14 cellular contexts compared by ENCODE assay signal in genomic region chr10:118712930-118713634, GRCh38. TPM values are rescaled to one million over a fixed set of nuclear protein-coding genes. Genes with fewer than 3 reads are reported as not detected.
DNase-seq lines count a peak whose midpoint lies in the region; ATAC-seq and TF ChIP-seq lines count a peak whose summit lies in the region.
"Had no signal": no experiment of that assay in that cellular context is flagged by ENCODE, and none has a peak within 500 bp of the region (broad histone marks: within the 10 kb centered on the region; RNA-seq: fewer than 3 reads in every experiment).

No MANE protein-coding gene starts in this region.

- TF ChIP-seq RAD21 in SK-N-SH (IDR thresholded peaks at IDR 0.05; ENCODE audit: low read length) = peak; percentile 60

- H3K27ac ChIP-seq in 22Rv1 = no peak overlapping the region
- H3K27ac ChIP-seq in SK-N-SH (ENCODE audit: low read depth in 2 of 2, low read length in 1 of 2) = no peak overlapping the region; a peak in 1 of 4 replicates
- no peak overlapping the region for H3K27ac ChIP-seq in GM23248
- H3K27ac ChIP-seq: BLaER1 treated with 17β-estradiol and CSF1 and Interleukin-3, amounts not matched to agents 10 nM and 100 nM had no signal

- in situ Hi-C loops in GM23248 (cut with MboI) = loop anchor here (10.0 kb wide), 1 partner anchor 138 kb away; no protein-coding TSS in a partner anchor

- H3K9me3 Mint-ChIP-seq in mesothelial cell of epicardium = no peaks in the 10 kb centered on the region
- H3K9me3 Mint-ChIP-seq: activated T-cell treated with anti-CD3 and anti-CD28 coated beads, Interleukin-2, amount 50 U/mL, for 24 hours; naive B cell had no signal

- no peak overlapping the region for H2AFZ ChIP-seq in SK-N-SH (ENCODE audit: low read depth)
- H2AFZ ChIP-seq in GM23248 = no peak overlapping the region

- WGBS in SK-N-SH (ENCODE audit: low lambda C conversion rate) = 85% methylated on average over 7 of the region's 14 CpGs
- WGBS in GM23248 (ENCODE audit: low coverage in 1 of 2, low lambda C conversion rate in 2 of 2, missing lambda C conversion rate in 2 of 2), 2 experiments = 86 to 88% methylated on average over 14 of the region's 14 CpGs

- no peak for ATAC-seq in activated CD4-positive, CD25-positive, alpha-beta regulatory T cell treated with anti-CD3 and anti-CD28 coated beads, Interleukin-2, amount 50 U/mL, for 24 hours

- H3K36me3 ChIP-seq in SK-N-SH (replicated peaks in 1 of 2; ENCODE audit: control insufficient read depth in 1 of 2, insufficient read depth in 2 of 2, low read length in 1 of 2) = peaks cover 0 to 16% of the 10 kb centered on the region in 2 experiments
- no peaks in the 10 kb centered on the region for H3K36me3 ChIP-seq in GM23248 (ENCODE audit: low read depth)
- H3K36me3 ChIP-seq: uterus had no signal

- H3K27me3 ChIP-seq in SK-N-SH (ENCODE audit: insufficient read depth) (no peaks in the 10 kb centered on the region), GM23248 (replicated peaks; ENCODE audit: insufficient read depth) (no peaks in the 10 kb centered on the region)
- H3K27me3 ChIP-seq: BLaER1 treated with 17β-estradiol and CSF1 and Interleukin-3, amounts not matched to agents 10 nM and 100 nM; uterus had no signal

- no peak overlapping the region for H3K9ac ChIP-seq in SK-N-SH
- H3K9ac ChIP-seq in GM23248 = no peak overlapping the region
- H3K9ac ChIP-seq: BLaER1 treated with 17β-estradiol and CSF1 and Interleukin-3, amounts not matched to agents 10 nM and 100 nM had no signal

- POLR2A ChIA-PET in SK-N-SH (lab: Yijun Ruan, JAX) = interaction anchor here (0.8 to 1.0 kb wide), 2 partner anchors 16 to 41 kb away, joined by 3 read pairs; no protein-coding TSS in a partner anchor

- no peak overlapping the region for H3K4me3 ChIP-seq in GM12864 (ENCODE audit: low read depth, low read length)
- no peak overlapping the region for H3K4me3 ChIP-seq in SK-N-SH (ENCODE audit: low read depth in 2 of 2, low read length in 1 of 2)
- H3K4me3 ChIP-seq in fibroblast of pulmonary artery (replicated peaks; ENCODE audit: low read depth, low read length) = no peak overlapping the region
- H3K4me3 ChIP-seq in GM23248 = no peak overlapping the region
- H3K4me3 ChIP-seq: BLaER1 treated with 17β-estradiol and CSF1 and Interleukin-3, amounts not matched to agents 10 nM and 100 nM; uterus had no signal

- H3K27ac Mint-ChIP-seq in mesothelial cell of epicardium = no peak overlapping the region
- H3K27ac Mint-ChIP-seq: activated T-cell treated with anti-CD3 and anti-CD28 coated beads, Interleukin-2, amount 50 U/mL, for 24 hours had no signal

- H3K79me2 ChIP-seq in SK-N-SH (ENCODE audit: insufficient read depth) (no peaks in the 10 kb centered on the region), GM23248 (ENCODE audit: insufficient read depth) (peaks cover 42% of the 10 kb centered on the region)

- no peaks in the 10 kb centered on the region for H4K20me1 ChIP-seq in SK-N-SH (ENCODE audit: insufficient read depth)
- H4K20me1 ChIP-seq in GM23248 (ENCODE audit: insufficient read depth) = no peaks in the 10 kb centered on the region

- no peaks in the 10 kb centered on the region for H3K4me1 Mint-ChIP-seq in mesothelial cell of epicardium

- no peak for TF ChIP-seq EP300 in SK-N-SH (IDR thresholded peaks at IDR 0.05; ENCODE audit: borderline replicate concordance in 1 of 2, low read depth in 1 of 2, low read length in 1 of 2)

- no peak overlapping the region for H3K4me3 Mint-ChIP-seq in mesothelial cell of epicardium
- H3K4me3 Mint-ChIP-seq: activated T-cell treated with anti-CD3 and anti-CD28 coated beads, Interleukin-2, amount 50 U/mL, for 24 hours; naive B cell had no signal

- peaks cover 13% of the 10 kb centered on the region for H3K36me3 Mint-ChIP-seq in mesothelial cell of epicardium
- H3K36me3 Mint-ChIP-seq: naive B cell had no signal

- no peaks in the 10 kb centered on the region for H3K9me2 ChIP-seq in SK-N-SH
- no peaks in the 10 kb centered on the region for H3K9me2 ChIP-seq in GM23248 (ENCODE audit: insufficient read depth)

- H3K27me3 Mint-ChIP-seq in mesothelial cell of epicardium (ENCODE audit: low read depth) = no peaks in the 10 kb centered on the region
- H3K27me3 Mint-ChIP-seq: activated T-cell treated with anti-CD3 and anti-CD28 coated beads, Interleukin-2, amount 50 U/mL, for 24 hours; naive B cell had no signal

- DNase-seq in GM12864 (ENCODE audit: low read depth) (no peak), SK-N-SH (peak; percentile 36), fibroblast of pulmonary artery (ENCODE audit: low read depth) (no peak), mesothelial cell of epicardium (ENCODE audit: low spot score in 2 of 2, unreplicated experiment in 2 of 2) (no peak), GM23248 (no peak)
- DNase-seq in activated naive CD4-positive, alpha-beta T cell (lab: John Stamatoyannopoulos, UW) = no peak
- DNase-seq: activated T-cell treated with anti-CD3 and anti-CD28 coated beads, Interleukin-2, amount 50 U/mL, for 24 hours; naive B cell; NCI-H2081; stimulated activated CD4-positive, alpha-beta T cell treated with anti-CD3 and anti-CD28 coated beads, Interleukin-2, amount 100 ng/mL, for 48 hours; uterus had no signal

- CTCF ChIA-PET in SK-N-SH (lab: Yijun Ruan, JAX) = interaction anchor here (0.8 to 5.1 kb wide), 9 partner anchors 8 to 145 kb away, joined by 3 to 58 read pairs (median 3); no protein-coding TSS in a partner anchor

- H3K4me2 ChIP-seq in SK-N-SH (no peak overlapping the region), GM23248 (ENCODE audit: unreplicated experiment) (no peak overlapping the region)
- H3K4me2 ChIP-seq: BLaER1 treated with 17β-estradiol and CSF1 and Interleukin-3, amounts not matched to agents 10 nM and 100 nM had no signal

- TF ChIP-seq CTCF in 22Rv1 (IDR thresholded peaks at IDR 0.05) (peak; percentile 33), GM12864 (IDR thresholded peaks at IDR 0.05; ENCODE audit: low read depth, low read length, missing control alignments) (peak; percentile 13), SK-N-SH (IDR thresholded peaks at IDR 0.05) (peak; percentile 36; the same call in 1 of the 2 replicates), fibroblast of pulmonary artery (IDR thresholded peaks at IDR 0.05; ENCODE audit: low read length, missing control alignments) (peak; percentile 7), mesothelial cell of epicardium (IDR thresholded peaks at IDR 0.05; ENCODE audit: unreplicated experiment) (no peak)

- H3F3A ChIP-seq in SK-N-SH (replicated peaks; ENCODE audit: insufficient read depth) = no peaks in the 10 kb centered on the region
- no peaks in the 10 kb centered on the region for H3F3A ChIP-seq in GM23248 (ENCODE audit: insufficient read depth)

- H3K9me3 ChIP-seq in SK-N-SH = no peaks in the 10 kb centered on the region
- no peaks in the 10 kb centered on the region for H3K9me3 ChIP-seq in GM23248 (ENCODE audit: low read depth)
- H3K9me3 ChIP-seq: BLaER1 treated with 17β-estradiol and CSF1 and Interleukin-3, amounts not matched to agents 10 nM and 100 nM; uterus had no signal

- H3K4me1 ChIP-seq in SK-N-SH (ENCODE audit: control insufficient read depth in 1 of 2, insufficient read depth in 2 of 2, low read depth in 1 of 2, low read length in 1 of 2) = no peaks in the 10 kb centered on the region; a peak in 1 of 4 replicates
- H3K4me1 ChIP-seq in GM23248 (ENCODE audit: insufficient read depth) = no peaks in the 10 kb centered on the region
- H3K4me1 ChIP-seq: BLaER1 treated with 17β-estradiol and CSF1 and Interleukin-3, amounts not matched to agents 10 nM and 100 nM; uterus had no signal

TF ChIP-seq in SK-N-SH, 30 proteins besides CTCF, POLR2A, EP300 and RAD21:
- peak; percentile 18; the same call in 1 of the 2 replicates for TF ChIP-seq SMC3 (IDR thresholded peaks at IDR 0.05; ENCODE audit: low read depth, low read length)
- no peak for TF ChIP-seq ZBTB33 (IDR thresholded peaks at IDR 0.05; ENCODE audit: borderline replicate concordance, low read depth)
TF ChIP-seq in SK-N-SH: peak in this region for 1.

RNA-seq across cellular contexts. Expression of gene CACUL1, which starts 41.7 kb away (rescaled TPM):
- polyA plus RNA-seq in SK-N-SH (2012; rRNA removed) (2.6 and 3.9 TPM in 2 replicates), GM23248 (2016; fragmentation: Nextera tagmentation; extraction: Ambion mirVana) (26.3 and 27.1 TPM in 2 replicates)
- 3.9 and 4.2 TPM in 2 replicates for polyA plus RNA-seq in SK-N-SH (2012; cell fraction: cytosol; rRNA removed)
- polyA plus RNA-seq in SK-N-SH (2012; cell fraction: nucleus; rRNA removed) = 5.3 and 6.9 TPM in 2 replicates
- 63.7 to 65.0 TPM (median 63.9 TPM) in 3 replicates for total RNA-seq in mesothelial cell of epicardium
- 14.8 and 18.8 TPM in 2 replicates for total RNA-seq in GM23248 (2014; rRNA removed; shearing (Covaris generic))
